In the genomic region with DNA sequence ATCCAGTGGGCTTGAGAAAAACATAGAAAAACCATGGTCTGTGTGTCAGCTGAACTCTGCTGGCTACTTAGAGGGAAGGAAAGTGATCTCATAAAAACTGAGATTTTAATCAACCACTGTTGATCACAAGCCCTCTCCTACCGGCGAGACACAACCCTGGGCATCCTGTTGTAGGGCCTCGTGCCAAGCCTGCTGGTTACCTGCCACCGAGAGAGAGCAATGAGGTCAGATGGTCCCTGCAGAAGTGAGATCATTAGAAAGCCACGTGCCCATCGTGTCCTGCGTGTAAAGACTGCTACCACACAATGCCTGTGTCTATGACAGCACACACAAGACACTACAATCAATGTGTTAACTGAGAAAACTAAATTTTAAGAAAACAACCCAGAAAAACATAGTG, we compare ENCODE assay signal across 20 cellular contexts. TPM values are rescaled to one million over a fixed set of nuclear protein-coding genes. Genes with fewer than 3 reads are reported as not detected.
A peak's percentile ranks its signal among the peaks of the same experiment; 100 is the strongest.
DNase-seq lines count a peak whose midpoint lies in the region; FAIRE-seq and TF ChIP-seq lines count a peak whose summit lies in the region.
"Had no signal": no experiment of that assay in that cellular context is flagged by ENCODE, and none has a peak within 500 bp of the region (broad histone marks: within the 10 kb centered on the region; RNA-seq: fewer than 3 reads in every experiment).

No MANE protein-coding gene starts in this region.

- no peak overlapping the region for H3K18ac ChIP-seq in neuronal stem cell (ENCODE audit: low read length)

- peak overlapping the region; percentile 29 for H2BK5ac ChIP-seq in neuronal stem cell (ENCODE audit: low read length)

- H3K14ac ChIP-seq in neuronal stem cell (ENCODE audit: low read length) = no peak overlapping the region

- H3K9me3 ChIP-seq in neuronal stem cell (replicated peaks in 1 of 2; ENCODE audit: control insufficient read depth in 2 of 2, insufficient read depth in 1 of 2, low read depth in 1 of 2, low read length in 2 of 2) = peaks cover 10 to 11% of the 10 kb centered on the region in 2 donors
- H3K9me3 ChIP-seq: SJSA1 had no signal

- H4K91ac ChIP-seq in neuronal stem cell (ENCODE audit: low read depth, low read length, poor library complexity) = no peak overlapping the region

- H3K27me3 Mint-ChIP-seq in activated CD4-positive, alpha-beta memory T cell treated with anti-CD3 and anti-CD28 coated beads, Interleukin-2, amount 10 ng/mL, durations not matched to agents 7 days and 5 days = no peaks in the 10 kb centered on the region
- H3K27me3 Mint-ChIP-seq: IgD-negative memory B cell had no signal

- H3K27ac ChIP-seq in RWPE1 = peak overlapping the region; percentile 84
- H3K27ac ChIP-seq in neuronal stem cell (replicated peaks; ENCODE audit: low read length) = no peak overlapping the region
- H3K27ac ChIP-seq: SJSA1 had no signal

- H3K4me2 ChIP-seq in neuronal stem cell (ENCODE audit: insufficient read depth, low read length, poor library complexity, severe bottlenecking) = no peak overlapping the region

- CTCF ChIA-PET in RWPE1 (lab: Yijun Ruan, JAX) = interaction anchor here (0.6 kb wide), 1 partner anchor 8 kb away, joined by 3 read pairs; no protein-coding TSS in a partner anchor
- CTCF ChIA-PET in activated CD4-positive, alpha-beta memory T cell treated with anti-CD3 and anti-CD28 coated beads, Interleukin-2, amount 10 ng/mL, durations not matched to agents 7 days and 5 days (lab: Charles Lee) = no interaction called here

- H2AK5ac ChIP-seq in neuronal stem cell (ENCODE audit: low read depth, low read length) = no peak overlapping the region

- no peak overlapping the region for H3K4me3 ChIP-seq in neuronal stem cell (ENCODE audit: low read length in 2 of 2)
- H3K4me3 ChIP-seq: SJSA1 had no signal

- no peak overlapping the region for H2AFZ ChIP-seq in neuronal stem cell (ENCODE audit: low read length)

- peak overlapping the region; percentile 52 for H3K23ac ChIP-seq in neuronal stem cell (ENCODE audit: low read depth, low read length, poor library complexity)

- H2BK15ac ChIP-seq in neuronal stem cell (ENCODE audit: low read length) = no peak overlapping the region

- POLR2A ChIA-PET in RWPE1 (lab: Yijun Ruan, JAX; ENCODE audit: low non-redundant PET) = no interaction called here
- POLR2A ChIA-PET in activated CD4-positive, alpha-beta memory T cell treated with anti-CD3 and anti-CD28 coated beads, Interleukin-2, amount 10 ng/mL, durations not matched to agents 7 days and 5 days (lab: Charles Lee) = no interaction called here

- no peak overlapping the region for H3K4ac ChIP-seq in neuronal stem cell (ENCODE audit: low read length)

- no peak overlapping the region for H2BK12ac ChIP-seq in neuronal stem cell (ENCODE audit: low read length)

- peak; percentile 6 for DNase-seq in NCI-H2196 (lab: John Stamatoyannopoulos, UW; ENCODE audit: unreplicated experiment)
- DNase-seq in NCI-H2196 treated with DMSO at 0.1 percent for 48 hours (lab: John Stamatoyannopoulos, UW; ENCODE audit: unreplicated experiment) = no peak
- DNase-seq in RWPE1 (ENCODE audit: low spot score) = no peak
- DNase-seq in cerebellum (ENCODE audit: low spot score) = peak; percentile 81
- no peak for DNase-seq in neuronal stem cell (ENCODE audit: low spot score)
- DNase-seq in AG08396 (ENCODE audit: low spot score) = no peak
- no peak for DNase-seq in activated CD4-positive, alpha-beta memory T cell treated with anti-CD3 and anti-CD28 coated beads, Interleukin-2, amount 10 ng/mL, durations not matched to agents 7 days and 5 days
- DNase-seq in GM19239 (ENCODE audit: insufficient read length, low spot score) = no peak
- DNase-seq: 8988T; CD8-positive, alpha-beta memory T cell; DMS79 treated with DMSO at 0.1 percent for 48 hours; Kasumi-1; NCI-H146; NCI-H345; NCI-H526 had no signal

- H4K8ac ChIP-seq in neuronal stem cell (ENCODE audit: low read depth, low read length) = no peak overlapping the region

- H3K27ac Mint-ChIP-seq in activated CD4-positive, alpha-beta memory T cell treated with anti-CD3 and anti-CD28 coated beads, Interleukin-2, amount 10 ng/mL, durations not matched to agents 7 days and 5 days = no peak overlapping the region
- H3K27ac Mint-ChIP-seq: IgD-negative memory B cell had no signal

- no peaks in the 10 kb centered on the region for H3K27me3 ChIP-seq in neuronal stem cell (ENCODE audit: control insufficient read depth in 3 of 3, insufficient read depth in 3 of 3, low read depth in 1 of 3, low read length in 3 of 3)
- H3K27me3 ChIP-seq: SJSA1 had no signal

- H3K79me1 ChIP-seq in neuronal stem cell (ENCODE audit: low read depth, low read length) = no peaks in the 10 kb centered on the region

- H3K36me3 Mint-ChIP-seq in activated CD4-positive, alpha-beta memory T cell treated with anti-CD3 and anti-CD28 coated beads, Interleukin-2, amount 10 ng/mL, durations not matched to agents 7 days and 5 days (ENCODE audit: low read depth) = peaks cover 16% of the 10 kb centered on the region

- H3K4me1 Mint-ChIP-seq in activated CD4-positive, alpha-beta memory T cell treated with anti-CD3 and anti-CD28 coated beads, Interleukin-2, amount 10 ng/mL, durations not matched to agents 7 days and 5 days = no peaks in the 10 kb centered on the region
- H3K4me1 Mint-ChIP-seq: CD8-positive, alpha-beta memory T cell had no signal

- no peak overlapping the region for H3K9ac ChIP-seq in neuronal stem cell (ENCODE audit: low read depth, low read length, poor library complexity)

- TF ChIP-seq CTCF in RWPE1 (conservative IDR thresholded peaks at IDR 0.05; ENCODE audit: low read depth) = no peak

- no CpG with 5 or more reads among the region's 7 CpGs for WGBS in neuronal stem cell (ENCODE audit: extremely low coverage in 2 of 2, insufficient read length in 2 of 2, insufficient replicate concordance in 1 of 2), 2 donors

- H3K36me3 ChIP-seq in neuronal stem cell (replicated peaks in 1 of 2; ENCODE audit: control insufficient read depth in 2 of 2, insufficient read depth in 2 of 2, low read length in 2 of 2) = peaks cover 19 to 57% of the 10 kb centered on the region in 2 donors
- H3K36me3 ChIP-seq: SJSA1 had no signal

- H3K4me1 ChIP-seq in neuronal stem cell (ENCODE audit: control insufficient read depth in 2 of 2, insufficient read depth in 1 of 2, low read depth in 1 of 2, low read length in 2 of 2) = peaks cover 0 to 4% of the 10 kb centered on the region in 2 donors
- H3K4me1 ChIP-seq: SJSA1 had no signal

- H3K9me3 Mint-ChIP-seq in activated CD4-positive, alpha-beta memory T cell treated with anti-CD3 and anti-CD28 coated beads, Interleukin-2, amount 10 ng/mL, durations not matched to agents 7 days and 5 days = no peaks in the 10 kb centered on the region
- H3K9me3 Mint-ChIP-seq: CD8-positive, alpha-beta memory T cell; IgD-negative memory B cell had no signal

- FAIRE-seq in GM19239 (lab: Jason Lieb, UNC) = no peak
- FAIRE-seq: G401.6 had no signal

- no peak overlapping the region for H2BK120ac ChIP-seq in neuronal stem cell (ENCODE audit: low read depth, low read length)

- H3K4me3 Mint-ChIP-seq in activated CD4-positive, alpha-beta memory T cell treated with anti-CD3 and anti-CD28 coated beads, Interleukin-2, amount 10 ng/mL, durations not matched to agents 7 days and 5 days = no peak overlapping the region
- H3K4me3 Mint-ChIP-seq: CD8-positive, alpha-beta memory T cell had no signal

RNA-seq across cellular contexts. Expression of gene GPR153, which starts 41.7 kb away (rescaled TPM):
- total RNA-seq in cerebellum = 9.9 TPM
- polyA plus RNA-seq in neuronal stem cell (2013, experiment 1 of 2) = 21.7 TPM
- 21.5 TPM for polyA plus RNA-seq in neuronal stem cell (2013, experiment 2 of 2)
- 1 to 10 TPM; 3.9 to 4.4 TPM for total RNA-seq in activated CD4-positive, alpha-beta memory T cell treated with anti-CD3 and anti-CD28 coated beads, Interleukin-2, amount 10 ng/mL, durations not matched to agents 7 days and 5 days

RNA-seq across cellular contexts. Expression of gene HES3, which starts 58.6 kb away (rescaled TPM):
- not detected for total RNA-seq in cerebellum
- polyA plus RNA-seq in neuronal stem cell (2013, experiment 1 of 2) = 0.08 TPM
- polyA plus RNA-seq in neuronal stem cell (2013, experiment 2 of 2) = 0.15 TPM
- not detected for total RNA-seq in activated CD4-positive, alpha-beta memory T cell treated with anti-CD3 and anti-CD28 coated beads, Interleukin-2, amount 10 ng/mL, durations not matched to agents 7 days and 5 days
- total RNA-seq: CD8-positive, alpha-beta memory T cell; HT1080; SJSA1 had no signal
- polyA plus RNA-seq: BJ; CD8-positive, alpha-beta memory T cell; IgD-negative memory B cell had no signal

Comparison
In these comparisons a context has a peak if more than half of its experiments do, and no peak if none do; other contexts are left out.
1. DNase-seq: peak in NCI-H2196 (single experiment) and cerebellum (single experiment); none in NCI-H2196 treated with DMSO at 0.1 percent for 48 hours (single experiment), RWPE1 (single experiment), neuronal stem cell (single experiment), AG08396 (single experiment), activated CD4-positive, alpha-beta memory T cell treated with anti-CD3 and anti-CD28 coated beads, Interleukin-2, amount 10 ng/mL, durations not matched to agents 7 days and 5 days (single experiment) and GM19239 (single experiment).